Comparison of ENCODE assay signal across 32 cellular contexts in the genomic region with DNA sequence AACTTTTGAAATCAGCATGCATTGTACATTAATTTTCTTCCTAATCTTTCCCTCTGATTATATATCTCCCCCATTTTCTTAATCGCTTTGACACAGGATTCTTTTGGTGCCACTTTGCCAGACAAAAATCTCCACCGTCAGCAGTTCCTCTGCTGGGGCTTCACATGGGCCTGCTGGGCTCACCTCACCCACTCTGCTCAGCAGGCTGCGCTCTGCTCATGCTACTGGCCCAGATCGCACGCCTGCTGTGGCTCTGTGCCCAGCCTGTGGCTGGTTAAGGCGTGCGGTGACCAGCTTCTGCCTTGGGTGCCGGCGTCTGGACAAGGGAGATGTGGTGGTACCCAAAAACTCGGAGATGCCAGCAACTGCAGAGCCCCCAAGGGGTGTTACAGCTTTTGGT. TPM values are rescaled to one million over a fixed set of nuclear protein-coding genes. Genes with fewer than 3 reads are reported as not detected.
"Had no signal": no experiment of that assay in that cellular context is flagged by ENCODE, and none has a peak within 500 bp of the region (broad histone marks: within the 10 kb centered on the region; RNA-seq: fewer than 3 reads in every experiment).

No MANE protein-coding gene starts in this region.

- H3K27ac ChIP-seq: brain microvascular endothelial cell, coronary artery, dorsolateral prefrontal cortex, gastrocnemius medialis, left lung, lower lobe of right lung, prostate gland, upper lobe of left lung, vagina had no signal

- H3K36me3 Mint-ChIP-seq: natural killer cell treated with Interleukin-12 subunit alpha and Interleukin-12 subunit beta and Interleukin-15 and Interleukin-18, amount 100 ng/mL, for 72 hours; stimulated activated memory B cell treated with anti-CD40 and anti-IgM and Interleukin-4, amounts not matched to agents 10 μg/mL and 1 μg/mL and 100 μg/mL, for 72 hours had no signal

- H3K27me3 ChIP-seq: brain microvascular endothelial cell, gastrocnemius medialis, left lung, upper lobe of left lung, vagina had no signal

- H3K4me1 Mint-ChIP-seq: activated CD4-positive, alpha-beta T cell treated with anti-CD3 and anti-CD28 coated beads, Interleukin-2, amount 10 ng/mL, durations not matched to agents 7 days and 5 days; activated T-helper 17 cell treated with anti-CD3 and anti-CD28 coated beads, Interleukin-2, amount 50 U/mL, for 72 hours; stimulated activated memory B cell treated with anti-CD40 and anti-IgM and Interleukin-4, amounts not matched to agents 10 μg/mL and 1 μg/mL and 100 μg/mL, for 72 hours; stimulated activated naive CD8-positive, alpha-beta T cell treated with anti-CD3 and anti-CD28 coated beads, Interleukin-15, amount 100 ng/mL, for 72 hours had no signal

- H3K9me3 Mint-ChIP-seq: activated CD4-positive, alpha-beta T cell treated with anti-CD3 and anti-CD28 coated beads, Interleukin-2, amount 10 ng/mL, durations not matched to agents 7 days and 5 days; activated CD8-positive, alpha-beta T cell treated with anti-CD3 and anti-CD28 coated beads for 36 hours; activated T-cell treated with anti-CD3 and anti-CD28 coated beads, Interleukin-2, amount 50 U/mL, for 4 hours; activated T-helper 17 cell treated with anti-CD3 and anti-CD28 coated beads, Interleukin-2, amount 50 U/mL, for 72 hours; natural killer cell treated with Interleukin-12 subunit alpha and Interleukin-12 subunit beta and Interleukin-15 and Interleukin-18, amount 100 ng/mL, for 72 hours; stimulated activated naive CD8-positive, alpha-beta T cell treated with anti-CD3 and anti-CD28 coated beads, Interleukin-15, amount 100 ng/mL, for 72 hours had no signal

- H3K4me3 ChIP-seq: coronary artery, dorsolateral prefrontal cortex, gastrocnemius medialis, left lung, lower lobe of right lung, mucosa of descending colon, prostate gland, smooth muscle cell, upper lobe of left lung, vagina had no signal

- ATAC-seq: activated CD8-positive, alpha-beta T cell treated with anti-CD3 and anti-CD28 coated beads for 36 hours; activated T-cell treated with anti-CD3 and anti-CD28 coated beads, Interleukin-2, amount 50 U/mL, for 4 hours; activated T-helper 17 cell treated with anti-CD3 and anti-CD28 coated beads, Interleukin-2, amount 50 U/mL, for 72 hours; gastrocnemius medialis; left lung; lower lobe of right lung; mucosa of descending colon; stimulated activated memory B cell treated with anti-CD40 and anti-IgM and Interleukin-4, amounts not matched to agents 10 μg/mL and 1 μg/mL and 100 μg/mL, for 72 hours; stimulated activated naive CD8-positive, alpha-beta T cell treated with anti-CD3 and anti-CD28 coated beads, Interleukin-15, amount 100 ng/mL, for 72 hours had no signal

- H3K9me3 ChIP-seq: gastrocnemius medialis, left lung, lower lobe of right lung, mucosa of descending colon, prostate gland, upper lobe of left lung, vagina had no signal

- H3K27ac Mint-ChIP-seq: activated CD4-positive, alpha-beta T cell treated with anti-CD3 and anti-CD28 coated beads, Interleukin-2, amount 10 ng/mL, durations not matched to agents 7 days and 5 days; activated CD8-positive, alpha-beta T cell treated with anti-CD3 and anti-CD28 coated beads for 36 hours; activated T-helper 17 cell treated with anti-CD3 and anti-CD28 coated beads, Interleukin-2, amount 50 U/mL, for 72 hours; natural killer cell treated with Interleukin-12 subunit alpha and Interleukin-12 subunit beta and Interleukin-15 and Interleukin-18, amount 100 ng/mL, for 72 hours; stimulated activated memory B cell treated with anti-CD40 and anti-IgM and Interleukin-4, amounts not matched to agents 10 μg/mL and 1 μg/mL and 100 μg/mL, for 72 hours had no signal

- FAIRE-seq: astrocyte, islet of Langerhans had no signal

- H3K4me3 Mint-ChIP-seq: activated CD4-positive, alpha-beta T cell treated with anti-CD3 and anti-CD28 coated beads, Interleukin-2, amount 10 ng/mL, durations not matched to agents 7 days and 5 days; activated CD8-positive, alpha-beta T cell treated with anti-CD3 and anti-CD28 coated beads for 36 hours; activated T-cell treated with anti-CD3 and anti-CD28 coated beads, Interleukin-2, amount 50 U/mL, for 4 hours; activated T-helper 17 cell treated with anti-CD3 and anti-CD28 coated beads, Interleukin-2, amount 50 U/mL, for 72 hours; natural killer cell treated with Interleukin-12 subunit alpha and Interleukin-12 subunit beta and Interleukin-15 and Interleukin-18, amount 100 ng/mL, for 72 hours; stimulated activated memory B cell treated with anti-CD40 and anti-IgM and Interleukin-4, amounts not matched to agents 10 μg/mL and 1 μg/mL and 100 μg/mL, for 72 hours; stimulated activated naive CD8-positive, alpha-beta T cell treated with anti-CD3 and anti-CD28 coated beads, Interleukin-15, amount 100 ng/mL, for 72 hours had no signal

- H3K4me2 ChIP-seq: smooth muscle cell had no signal

- H3K27me3 Mint-ChIP-seq: activated CD4-positive, alpha-beta T cell treated with anti-CD3 and anti-CD28 coated beads, Interleukin-2, amount 10 ng/mL, durations not matched to agents 7 days and 5 days; activated CD8-positive, alpha-beta T cell treated with anti-CD3 and anti-CD28 coated beads for 36 hours; natural killer cell treated with Interleukin-12 subunit alpha and Interleukin-12 subunit beta and Interleukin-15 and Interleukin-18, amount 100 ng/mL, for 72 hours; stimulated activated memory B cell treated with anti-CD40 and anti-IgM and Interleukin-4, amounts not matched to agents 10 μg/mL and 1 μg/mL and 100 μg/mL, for 72 hours; stimulated activated naive CD8-positive, alpha-beta T cell treated with anti-CD3 and anti-CD28 coated beads, Interleukin-15, amount 100 ng/mL, for 72 hours had no signal

- DNase-seq: activated CD4-positive, alpha-beta T cell treated with anti-CD3 and anti-CD28 coated beads, Interleukin-2, amount 10 ng/mL, durations not matched to agents 7 days and 5 days; activated CD4-positive, CD25-positive, alpha-beta regulatory T cell treated with anti-CD3 and anti-CD28 coated beads, Interleukin-2, amount 50 U/mL, for 72 hours; activated CD8-positive, alpha-beta T cell treated with anti-CD3 and anti-CD28 coated beads for 36 hours; activated gamma-delta T cell treated with Interleukin-2 at 50 U/mL for 16 hours; activated naive CD4-positive, alpha-beta T cell treated with anti-CD3 and anti-CD28 coated beads, Interleukin-2, amount 50 U/mL, for 16 hours; activated T-cell treated with anti-CD3 and anti-CD28 coated beads, Interleukin-2, amount 50 U/mL, for 4 hours; brain microvascular endothelial cell; dorsolateral prefrontal cortex; effector memory CD4-positive, alpha-beta T cell; gastrocnemius medialis; glutamatergic neuron; left lung; lower lobe of right lung; mesendoderm; mucosa of descending colon; retina; stimulated activated CD4-positive, alpha-beta T cell treated with anti-CD3 and anti-CD28 coated beads, Interleukin-1b, Interleukin-23, amount 100 ng/mL, for 48 hours; stimulated activated CD4-positive, alpha-beta T cell treated with anti-CD3 and anti-CD28 coated beads, Interleukin-4, amount 100 ng/mL, for 4 hours; stimulated activated CD8-positive, alpha-beta memory T cell treated with anti-CD3 and anti-CD28 coated beads, Interleukin-4, amount 100 ng/mL, for 48 hours; stimulated activated naive CD8-positive, alpha-beta T cell treated with anti-CD3 and anti-CD28 coated beads, Interleukin-15, amount 100 ng/mL, for 72 hours; substantia nigra; T1000 had no signal

- H3K36me3 ChIP-seq: brain microvascular endothelial cell, gastrocnemius medialis, left lung, lower lobe of right lung, prostate gland, upper lobe of left lung, vagina had no signal

- H3K4me1 ChIP-seq: gastrocnemius medialis, left lung, prostate gland, vagina had no signal

RNA-seq across cellular contexts. Expression of gene UCHL1, which starts 31.1 kb away (rescaled TPM):
- total RNA-seq: activated CD4-positive, alpha-beta T cell treated with anti-CD3 and anti-CD28 coated beads, Interleukin-2, amount 10 ng/mL, durations not matched to agents 7 days and 5 days had no signal
